24 cellular contexts compared by ENCODE assay signal in the genomic region with DNA sequence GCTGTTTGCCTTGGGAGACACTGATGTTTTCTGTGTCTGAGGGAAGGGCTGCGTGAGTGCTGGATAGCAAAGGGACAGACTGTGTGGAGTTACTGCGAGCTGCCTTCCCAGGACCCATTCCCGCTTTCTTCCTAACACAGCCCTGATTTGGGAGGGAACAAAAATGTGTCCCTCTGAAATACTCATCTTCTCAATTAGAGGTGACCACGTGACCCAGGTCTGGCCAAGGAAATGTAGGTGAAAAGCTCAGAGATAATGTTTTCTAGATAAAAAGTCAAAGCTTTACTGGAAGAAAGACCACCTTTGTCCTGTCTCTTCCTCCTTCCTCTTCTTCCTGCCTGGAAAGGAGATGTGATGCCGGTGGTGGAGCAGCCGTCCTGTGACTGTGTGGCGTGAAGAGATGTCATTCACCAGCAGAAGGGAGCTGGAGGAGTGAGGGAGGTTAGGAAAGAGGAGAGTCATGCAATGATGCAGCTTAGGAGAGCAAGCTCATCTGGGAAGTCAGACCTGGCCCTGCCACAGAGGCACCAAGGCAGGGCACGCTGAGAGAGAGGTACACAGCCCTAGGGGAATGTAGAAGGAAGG.
DNase-seq lines count a peak whose midpoint lies in the region; ATAC-seq, FAIRE-seq and TF ChIP-seq lines count a peak whose summit lies in the region.
"Had no signal": no experiment of that assay in that cellular context is flagged by ENCODE, and none has a peak within 500 bp of the region (broad histone marks: within the 10 kb centered on the region; RNA-seq: fewer than 3 reads in every experiment).

No MANE protein-coding gene starts in this region.

- H3K4me1 ChIP-seq in MM.1S (ENCODE audit: low read length): peaks cover 55% of the 10 kb centered on the region
- peaks cover 17 to 22% of the 10 kb centered on the region in 2 experiments for H3K4me1 ChIP-seq in K562 (replicated peaks in 1 of 2; ENCODE audit: control insufficient read depth in 2 of 2, insufficient read depth in 2 of 2, low read length in 2 of 2)
- H3K4me1 ChIP-seq in sigmoid colon: no peaks in the 10 kb centered on the region

- no peaks in the 10 kb centered on the region for H3K9me3 Mint-ChIP-seq in activated naive CD4-positive, alpha-beta T cell treated with anti-CD3 and anti-CD28 coated beads, Interleukin-2, amount 50 U/mL, for 24 hours
- no peaks in the 10 kb centered on the region for H3K9me3 Mint-ChIP-seq in activated naive CD4-positive, alpha-beta T cell treated with anti-CD3 and anti-CD28 coated beads, Interleukin-2, amount 10 ng/mL, durations not matched to agents 7 days and 5 days
- H3K9me3 Mint-ChIP-seq: CD4-positive, alpha-beta memory T cell; GM23338 had no signal

- intact Hi-C loops in K562 (cut with micrococcal nuclease): loop anchor here (5.0 kb wide), 1 partner anchor 59 kb away; no protein-coding TSS in a partner anchor
- intact Hi-C loops in sigmoid colon (cut with DNase I): no loop called here

- 47% methylated on average over 8 of the region's 8 CpGs for WGBS in K562 (ENCODE audit: insufficient coverage, low coverage, missing lambda C conversion rate)
- 95% methylated on average over 8 of the region's 8 CpGs for WGBS in sigmoid colon, 2 donors

- CTCF ChIA-PET in activated naive CD4-positive, alpha-beta T cell treated with anti-CD3 and anti-CD28 coated beads, Interleukin-2, amount 10 ng/mL, durations not matched to agents 7 days and 5 days (lab: Charles Lee): no interaction called here
- CTCF ChIA-PET in K562 (lab: Yijun Ruan, JAX; ENCODE audit: low intra/inter-chr PET ratio): interaction anchor here (2.2 kb wide), 1 partner anchor 112 kb away, joined by 7 read pairs; no protein-coding TSS in a partner anchor

- no peaks in the 10 kb centered on the region for H3K9me1 ChIP-seq in K562 (ENCODE audit: control insufficient read depth, insufficient read depth, low read length)

- H3F3A ChIP-seq in MM.1S (ENCODE audit: insufficient read depth, low read length): peaks cover 28% of the 10 kb centered on the region

- no peaks in the 10 kb centered on the region for H3K27me3 Mint-ChIP-seq in activated naive CD4-positive, alpha-beta T cell treated with anti-CD3 and anti-CD28 coated beads, Interleukin-2, amount 50 U/mL, for 24 hours
- peaks cover 31% of the 10 kb centered on the region for H3K27me3 Mint-ChIP-seq in activated naive CD4-positive, alpha-beta T cell treated with anti-CD3 and anti-CD28 coated beads, Interleukin-2, amount 10 ng/mL, durations not matched to agents 7 days and 5 days
- H3K27me3 Mint-ChIP-seq: CD4-positive, alpha-beta memory T cell had no signal

- TF ChIP-seq CTCF in MM.1S (IDR thresholded peaks at IDR 0.05; ENCODE audit: low read length) (no peak), K562 (IDR thresholded peaks at IDR 0.05 in 2 of 3, conservative IDR thresholded peaks at IDR 0.05 in 1 of 3; ENCODE audit: insufficient read depth in 2 of 3, low read depth in 1 of 3, low read length in 3 of 3) (no peak), sigmoid colon (IDR thresholded peaks at IDR 0.05) (no peak)

- BruUV-seq in K562 (replicated peaks; lab: Mats Ljungman, UMichigan): no TSS peak

- no peak for DNase-seq in activated naive CD4-positive, alpha-beta T cell treated with anti-CD3 and anti-CD28 coated beads, Interleukin-2, amount 10 ng/mL, durations not matched to agents 7 days and 5 days
- DNase-seq in MM.1S: no peak
- DNase-seq in K562 (ENCODE audit: extremely low read depth in 1 of 4, low spot score in 3 of 4): no peak
- DNase-seq in sigmoid colon: peak; percentile 8
- no peak for DNase-seq in NCI-H1694 treated with DMSO at 0.1 percent for 48 hours (lab: John Stamatoyannopoulos, UW)
- DNase-seq in SHP77 (lab: John Stamatoyannopoulos, UW): no peak
- no peak for DNase-seq in T1000 (lab: John Stamatoyannopoulos, UW)
- DNase-seq: Caco-2; CD4-positive, alpha-beta memory T cell; Karpas-422; NCI-H1092 treated with DMSO at 0.1 percent for 48 hours; NCI-H1436 treated with DMSO at 0.1 percent for 48 hours; NCI-H2029; NCI-H446; NCI-H526; NCI-H82; NK-92 treated with Interleukin-12 subunit alpha and Interleukin-12 subunit beta, amount 100 ng/mL, for 24 hours; PC-3; Right ventricle myocardium superior had no signal

- TF ChIP-seq POLR2A in K562 (conservative IDR thresholded peaks at IDR 0.05) (no peak), sigmoid colon (IDR thresholded peaks at IDR 0.05) (no peak)

- peak overlapping the region; percentile 90; the same call in 1 of the 2 replicates for H3K27ac ChIP-seq in MM.1S (ENCODE audit: low read length)
- no peak overlapping the region for H3K27ac ChIP-seq in K562 (ENCODE audit: extremely low read depth, low read depth, low read length)
- H3K27ac ChIP-seq in sigmoid colon: no peak overlapping the region
- H3K27ac ChIP-seq: BLaER1 had no signal

- H2AFZ ChIP-seq in MM.1S (ENCODE audit: low read length): no peak overlapping the region
- H2AFZ ChIP-seq in K562 (ENCODE audit: low read depth, low read length): peak overlapping the region; percentile 18; the same call in 1 of the 2 replicates
- H2AFZ ChIP-seq: GM23338 had no signal

- TF ChIP-seq EP300 in K562 (IDR thresholded peaks at IDR 0.05; ENCODE audit: low read length) (no peak), sigmoid colon (IDR thresholded peaks at IDR 0.05) (no peak)

- peaks cover 5% of the 10 kb centered on the region for H3K4me1 Mint-ChIP-seq in activated naive CD4-positive, alpha-beta T cell treated with anti-CD3 and anti-CD28 coated beads, Interleukin-2, amount 50 U/mL, for 24 hours
- peaks cover 18% of the 10 kb centered on the region for H3K4me1 Mint-ChIP-seq in activated naive CD4-positive, alpha-beta T cell treated with anti-CD3 and anti-CD28 coated beads, Interleukin-2, amount 10 ng/mL, durations not matched to agents 7 days and 5 days

- H3K4me3 Mint-ChIP-seq in activated naive CD4-positive, alpha-beta T cell treated with anti-CD3 and anti-CD28 coated beads, Interleukin-2, amount 50 U/mL, for 24 hours: no peak overlapping the region
- H3K4me3 Mint-ChIP-seq in activated naive CD4-positive, alpha-beta T cell treated with anti-CD3 and anti-CD28 coated beads, Interleukin-2, amount 10 ng/mL, durations not matched to agents 7 days and 5 days: no peak overlapping the region
- H3K4me3 Mint-ChIP-seq: CD4-positive, alpha-beta memory T cell; GM23338; IgD-negative memory B cell had no signal

- ATAC-seq in K562: no peak
- ATAC-seq: GM23338, PC-3 had no signal

- H3K9me2 ChIP-seq in MM.1S (replicated peaks; ENCODE audit: insufficient read depth, low read length): no peaks in the 10 kb centered on the region

- H3K27ac Mint-ChIP-seq in activated naive CD4-positive, alpha-beta T cell treated with anti-CD3 and anti-CD28 coated beads, Interleukin-2, amount 50 U/mL, for 24 hours: peak overlapping the region; percentile 14
- no peak overlapping the region for H3K27ac Mint-ChIP-seq in activated naive CD4-positive, alpha-beta T cell treated with anti-CD3 and anti-CD28 coated beads, Interleukin-2, amount 10 ng/mL, durations not matched to agents 7 days and 5 days
- H3K27ac Mint-ChIP-seq: GM23338, IgD-negative memory B cell had no signal

- H3K36me3 Mint-ChIP-seq in activated naive CD4-positive, alpha-beta T cell treated with anti-CD3 and anti-CD28 coated beads, Interleukin-2, amount 50 U/mL, for 24 hours: no peaks in the 10 kb centered on the region
- H3K36me3 Mint-ChIP-seq in activated naive CD4-positive, alpha-beta T cell treated with anti-CD3 and anti-CD28 coated beads, Interleukin-2, amount 10 ng/mL, durations not matched to agents 7 days and 5 days: no peaks in the 10 kb centered on the region
- H3K36me3 Mint-ChIP-seq: CD4-positive, alpha-beta memory T cell had no signal

- H3K79me2 ChIP-seq in MM.1S (ENCODE audit: low read length) (peaks cover 12% of the 10 kb centered on the region), K562 (ENCODE audit: control insufficient read depth, insufficient read depth, low read length) (no peaks in the 10 kb centered on the region)

- TF ChIP-seq RAD21 in K562 (CRISPR knock-in tag; conservative IDR thresholded peaks at IDR 0.05 in 1 of 2, IDR thresholded peaks at IDR 0.05 in 1 of 2): no peak

- H3K36me3 ChIP-seq in MM.1S (replicated peaks; ENCODE audit: insufficient read depth, low read length) (no peaks in the 10 kb centered on the region), K562 (ENCODE audit: control insufficient read depth, insufficient read depth, low read length) (no peaks in the 10 kb centered on the region), sigmoid colon (no peaks in the 10 kb centered on the region)
- H3K36me3 ChIP-seq: BLaER1 had no signal

- in situ Hi-C loops in K562 (cut with MboI): no loop called here

- H3K27me3 ChIP-seq in MM.1S (replicated peaks; ENCODE audit: insufficient read depth, low read length) (no peaks in the 10 kb centered on the region), K562 (ENCODE audit: control insufficient read depth in 2 of 2, insufficient read depth in 2 of 2, low read length in 2 of 2) (no peaks in the 10 kb centered on the region), sigmoid colon (no peaks in the 10 kb centered on the region)
- H3K27me3 ChIP-seq: BLaER1 had no signal

- no peaks in the 10 kb centered on the region for H4K20me1 ChIP-seq in MM.1S (ENCODE audit: insufficient read depth, low read length)
- H4K20me1 ChIP-seq in K562 (replicated peaks; ENCODE audit: control insufficient read depth, insufficient read depth, low read length): no peaks in the 10 kb centered on the region
- H4K20me1 ChIP-seq: BLaER1 had no signal

- H3K9ac ChIP-seq in MM.1S (ENCODE audit: low read length) (no peak overlapping the region), K562 (ENCODE audit: insufficient read depth in 1 of 2, low read depth in 2 of 2, low read length in 2 of 2) (no peak overlapping the region)
- H3K9ac ChIP-seq: BLaER1 had no signal

- H3K9me3 ChIP-seq in MM.1S (replicated peaks; ENCODE audit: insufficient read depth, low read length) (no peaks in the 10 kb centered on the region), K562 (replicated peaks; ENCODE audit: control insufficient read depth, insufficient read depth, low read depth, low read length) (no peaks in the 10 kb centered on the region), sigmoid colon (no peaks in the 10 kb centered on the region)
- H3K9me3 ChIP-seq: BLaER1, Caco-2 had no signal

- H3K4me2 ChIP-seq in MM.1S (ENCODE audit: low read depth, low read length): no peak overlapping the region
- no peak overlapping the region for H3K4me2 ChIP-seq in K562 (ENCODE audit: insufficient read depth, low read length)
- H3K4me2 ChIP-seq: GM23338 had no signal

- H3K4me3 ChIP-seq in MM.1S (ENCODE audit: low read length) (no peak overlapping the region), K562 (no peak overlapping the region), sigmoid colon (no peak overlapping the region)
- H3K4me3 ChIP-seq: BLaER1, GM23338 had no signal

- FAIRE-seq in K562 (lab: Jason Lieb, UNC): peak; percentile 19
- FAIRE-seq: G401.6 had no signal

- POLR2A ChIA-PET in K562 (lab: Yijun Ruan, JAX): no interaction called here

TF ChIP-seq in K562, 482 proteins besides CTCF, POLR2A, EP300 and RAD21 (continues in another document):
- TF ChIP-seq SP1 (CRISPR knock-in tag; IDR thresholded peaks at IDR 0.05): no peak
- TF ChIP-seq RBM25 (IDR thresholded peaks at IDR 0.05; ENCODE audit: low read depth, low read length, severe bottlenecking): peak; percentile 64
- TF ChIP-seq RAD51 (IDR thresholded peaks at IDR 0.05; ENCODE audit: borderline replicate concordance, low read depth): peak; percentile 70
- TF ChIP-seq CBFA2T2 (conservative IDR thresholded peaks at IDR 0.05): peak; percentile 20; the same call in 1 of the 2 replicates
